ENCODE assay signal across 8 cellular contexts in the genomic region with DNA sequence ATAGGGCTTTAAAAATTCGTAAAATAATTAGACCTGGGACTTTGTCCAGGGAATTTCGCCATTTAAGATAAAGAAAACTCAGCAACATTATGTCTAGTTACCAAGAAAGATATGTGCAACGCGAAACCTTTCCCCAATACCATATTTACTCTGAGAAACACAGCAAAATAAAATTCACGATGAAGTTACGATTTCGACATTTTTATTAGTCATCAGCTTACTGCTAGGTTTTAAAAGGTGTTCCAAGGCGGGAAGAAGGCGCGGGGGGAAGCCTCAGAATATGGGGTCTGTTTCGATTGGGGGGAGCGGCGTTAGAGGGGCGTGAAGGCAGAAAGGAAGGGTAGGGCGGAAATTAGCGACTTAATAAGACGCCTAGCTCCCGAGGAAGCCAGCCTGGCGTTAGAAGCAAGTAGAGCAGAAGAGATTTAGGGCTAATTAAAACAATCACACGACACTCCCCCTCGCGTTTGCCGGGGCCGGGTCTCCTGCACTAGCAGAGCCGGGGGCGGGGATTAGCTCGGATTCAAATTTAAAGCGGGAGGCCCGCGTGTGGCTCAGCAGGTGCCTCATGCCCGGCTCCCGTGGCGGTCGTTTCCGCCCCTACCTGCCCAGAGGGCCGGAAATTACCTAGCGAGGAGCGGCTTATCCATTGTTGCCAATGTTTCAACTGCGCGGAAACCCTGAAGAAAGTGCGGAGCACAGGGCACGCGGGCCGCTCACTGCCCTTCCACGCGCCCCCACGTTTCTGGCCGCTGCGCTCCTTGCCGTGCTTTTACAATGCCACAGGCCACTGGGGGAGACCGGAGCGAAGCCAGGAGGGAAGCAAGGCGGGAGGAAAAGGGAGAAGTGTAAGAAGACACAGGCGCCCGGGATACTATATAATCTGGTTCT. TPM values are rescaled to one million over a fixed set of nuclear protein-coding genes. Genes with fewer than 3 reads are reported as not detected.
DNase-seq lines count a peak whose midpoint lies in the region; ATAC-seq and TF ChIP-seq lines count a peak whose summit lies in the region.

No MANE protein-coding gene starts in this region.

- intact Hi-C loops in OCI-LY7 (cut with micrococcal nuclease; ENCODE audit: unreplicated experiment): loop anchor here (1.0 to 5.0 kb wide), 8 partner anchors 109 to 717 kb away; a partner anchor contains a TSS

- BruUV-seq in OCI-LY7 (replicated peaks; lab: Mats Ljungman, UMichigan): TSS peak; percentile 94

- peaks cover 14 to 29% (median 16%) of the 10 kb centered on the region in 3 donors for H3K4me1 Mint-ChIP-seq in IgD-negative memory B cell

- peaks cover 2% of the 10 kb centered on the region; the same call in 1 of the 2 replicates for H3K36me3 ChIP-seq in OCI-LY7 (ENCODE audit: insufficient read depth, low read length)
- no peaks in the 10 kb centered on the region for H3K36me3 ChIP-seq in mucosa of rectum (ENCODE audit: control insufficient read depth in 2 of 2, insufficient read depth in 2 of 2, low read length in 2 of 2)

- peak overlapping the region; percentile 91 to 92 for H3K9ac ChIP-seq in mucosa of rectum (ENCODE audit: low read depth in 1 of 2, low read length in 2 of 2)

- peak overlapping the region; percentile 73 for H3K4me3 ChIP-seq in OCI-LY7 (ENCODE audit: low read depth, low read length, poor library complexity, severe bottlenecking)
- H3K4me3 ChIP-seq in mucosa of rectum (ENCODE audit: low read length in 2 of 2): peak overlapping the region; percentile 93 to 94

- POLR2A ChIA-PET in OCI-LY7 (lab: Charles Lee): interaction anchor here (0.6 to 2.7 kb wide), 35 partner anchors 9 to 1909 kb away, joined by 3 to 22 read pairs (median 4); a partner anchor contains a TSS

- peaks cover 29% of the 10 kb centered on the region for H3K4me1 ChIP-seq in OCI-LY7 (ENCODE audit: insufficient read depth, low read length, poor library complexity, severe bottlenecking)
- peaks cover 20 to 22% of the 10 kb centered on the region in 2 donors for H3K4me1 ChIP-seq in mucosa of rectum (ENCODE audit: control insufficient read depth in 2 of 2, insufficient read depth in 2 of 2, low read length in 2 of 2)

- no peaks in the 10 kb centered on the region; the same call in 1 of the 2 replicates for H3K79me2 ChIP-seq in OCI-LY7 (ENCODE audit: insufficient read depth, low read depth, low read length)

- TF ChIP-seq POLR2A in erythroblast (IDR thresholded peaks at IDR 0.05; ENCODE audit: low read length): peak; percentile 78

- no peaks in the 10 kb centered on the region for H3K27me3 ChIP-seq in mucosa of rectum (ENCODE audit: control insufficient read depth in 2 of 2, insufficient read depth in 2 of 2, low read length in 2 of 2)

- TF ChIP-seq CTCF in OCI-LY7 (conservative IDR thresholded peaks at IDR 0.05; ENCODE audit: low read length): no peak

- CTCF ChIA-PET in OCI-LY7 (lab: Charles Lee; ENCODE audit: unreplicated experiment): interaction anchor here (1.0 to 1.9 kb wide), 3 partner anchors 9 to 161 kb away, joined by 3 to 7 read pairs (median 5); no protein-coding TSS in a partner anchor

- H3K9me3 ChIP-seq in OCI-LY7 (ENCODE audit: low read length) (peaks cover 21% of the 10 kb centered on the region), mucosa of rectum (ENCODE audit: control insufficient read depth in 2 of 2, low read length in 2 of 2) (no peaks in the 10 kb centered on the region)

- no peaks in the 10 kb centered on the region for H3K36me3 Mint-ChIP-seq in IgD-negative memory B cell

- H3K9me3 Mint-ChIP-seq in IgD-negative memory B cell: peaks cover 3 to 7% (median 4%) of the 10 kb centered on the region in 3 donors

- H3K27me3 Mint-ChIP-seq in IgD-negative memory B cell: no peaks in the 10 kb centered on the region

- peak overlapping the region; percentile 95 to 99 (median 98) for H3K27ac Mint-ChIP-seq in IgD-negative memory B cell

- H2AFZ ChIP-seq in OCI-LY7 (ENCODE audit: low read length): peak overlapping the region; percentile 74; the same call in 1 of the 2 replicates

- DNase-seq in DMS114 treated with DMSO at 0.1 percent for 48 hours (lab: John Stamatoyannopoulos, UW; ENCODE audit: unreplicated experiment) (peak; percentile 78), OCI-LY7 (ENCODE audit: low spot score) (peak; percentile 96), activated T-cell treated with anti-CD3 and anti-CD28 coated beads for 4 hours (peak; percentile 86), erythroblast (lab: John Stamatoyannopoulos, UW) (peak; percentile 83 to 84)
- DNase-seq in stimulated activated CD8-positive, alpha-beta memory T cell treated with anti-CD3 and anti-CD28 coated beads, Interleukin-4, amount 100 ng/mL, for 48 hours: peak; percentile 92

- peak; percentile 34 for ATAC-seq in GM21576 (IDR thresholded peaks at IDR 0.05; ENCODE audit: unreplicated experiment)

- H3K4me2 ChIP-seq in OCI-LY7 (ENCODE audit: low read length): peak overlapping the region; percentile 78

- peak overlapping the region; percentile 95 to 98 (median 98) for H3K4me3 Mint-ChIP-seq in IgD-negative memory B cell

- H3K9me2 ChIP-seq in OCI-LY7 (ENCODE audit: insufficient read depth, low read length): no peaks in the 10 kb centered on the region

- H4K20me1 ChIP-seq in OCI-LY7 (ENCODE audit: insufficient read depth, low read length): no peaks in the 10 kb centered on the region

- peak overlapping the region; percentile 94 for H3K27ac ChIP-seq in OCI-LY7 (ENCODE audit: low read depth, low read length, poor library complexity, severe bottlenecking)
- H3K27ac ChIP-seq in mucosa of rectum (ENCODE audit: low read depth in 2 of 2, low read length in 2 of 2): peak overlapping the region; percentile 95 to 98

RNA-seq across cellular contexts. Expression of a gene that starts 0.8 kb away (rescaled TPM):
- polyA plus RNA-seq in IgD-negative memory B cell: 20.4 TPM
- 18.7 and 21.2 TPM in 2 replicates for total RNA-seq in OCI-LY7 (2014; rRNA removed; shearing (Covaris generic))
- 52.3 and 53.4 TPM in 2 replicates for total RNA-seq in OCI-LY7 (2022)

Comparison
In these comparisons a context has a peak if more than half of its experiments do, and no peak if none do; other contexts are left out.
1. Peak in every context shown above with its lines: DNase-seq, ATAC-seq, H3K4me3 ChIP-seq and H3K27ac ChIP-seq.